8 cellular contexts compared by ENCODE assay signal in the genomic region with DNA sequence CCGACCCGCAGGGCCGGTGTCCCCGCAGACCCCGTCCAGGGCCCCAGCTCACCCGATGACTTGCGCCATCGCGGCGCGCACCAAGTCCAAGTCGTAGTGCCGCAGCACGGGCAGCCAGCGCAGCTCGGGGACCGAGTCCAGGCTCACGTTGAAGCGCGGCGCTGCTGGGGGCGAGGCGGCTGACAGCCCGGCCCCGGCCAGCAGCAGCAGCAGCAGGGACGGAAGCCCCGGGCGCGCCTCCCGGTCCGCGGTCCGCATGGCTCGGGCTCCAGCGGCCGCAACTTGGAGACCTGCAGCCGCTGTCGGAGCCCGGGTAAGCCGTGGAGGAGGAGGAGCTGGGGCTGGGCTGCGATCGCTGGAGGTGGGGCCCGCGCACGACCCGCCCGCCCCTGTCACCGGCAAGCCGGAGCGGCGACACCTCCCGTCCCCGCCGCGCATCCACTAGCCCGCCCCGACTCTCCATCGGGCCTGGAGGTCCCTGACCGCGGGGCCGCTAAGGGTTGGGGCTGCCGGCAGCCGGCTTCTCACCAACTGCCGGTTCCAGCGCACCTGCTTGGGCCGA. TPM values are rescaled to one million over a fixed set of nuclear protein-coding genes. Genes with fewer than 3 reads are reported as not detected.
DNase-seq lines count a peak whose midpoint lies in the region; ATAC-seq and TF ChIP-seq lines count a peak whose summit lies in the region.

TSS of gene NAAA (minus strand) at position 322 of the 562 bp plus-strand sequence. CDS start at position 258, 64 bp downstream.

- H3K4me1 ChIP-seq in A673 (ENCODE audit: insufficient read depth, low read length, poor library complexity, severe bottlenecking): no peaks in the 10 kb centered on the region
- peaks cover 10% of the 10 kb centered on the region for H3K4me1 ChIP-seq in lower lobe of right lung

- peaks cover 12% of the 10 kb centered on the region for H3K36me3 Mint-ChIP-seq in activated CD4-positive, alpha-beta memory T cell treated with anti-CD3 and anti-CD28 coated beads for 36 hours

- POLR2A ChIA-PET in A673 (lab: Charles Lee; ENCODE audit: low non-redundant PET): interaction anchor here (0.6 kb wide), 1 partner anchor 27 kb away, joined by 3 read pairs; no protein-coding TSS in a partner anchor
- POLR2A ChIA-PET in activated CD4-positive, alpha-beta memory T cell treated with anti-CD3 and anti-CD28 coated beads for 36 hours (lab: Charles Lee): interaction anchor here (0.7 to 2.2 kb wide), 10 partner anchors 9 to 217 kb away, joined by 3 to 6 read pairs (median 4); partner anchors contain the start of genes NUP54, SDAD1 and USO1

- peak; percentile 41 for DNase-seq in A673 (ENCODE audit: low spot score)
- DNase-seq in NCI-H345 treated with DMSO at 0.1 percent for 48 hours (lab: John Stamatoyannopoulos, UW; ENCODE audit: unreplicated experiment): peak; percentile 18
- DNase-seq in activated CD4-positive, alpha-beta memory T cell treated with anti-CD3 and anti-CD28 coated beads for 36 hours: peak; percentile 91
- DNase-seq in dorsolateral prefrontal cortex: peak; percentile 51 to 90 (median 75)
- peak; percentile 79 for DNase-seq in lower lobe of right lung
- peak; percentile 55 to 66 (median 61) for DNase-seq in stimulated activated CD4-positive, alpha-beta T cell treated with anti-CD3 and anti-CD28 coated beads, TNF-alpha, amount 100 ng/mL, for 4 hours (ENCODE audit: low read depth in 3 of 3)

- H3K27ac ChIP-seq in A673 (ENCODE audit: low read depth, low read length, poor library complexity, severe bottlenecking) (peak within 1 kb of the TSS; percentile 40), dorsolateral prefrontal cortex (peak within 1 kb of the TSS in 53 of 59 donors; percentile 21 to 86 (median 70)), lower lobe of right lung (peak within 1 kb of the TSS; percentile 88)

- H3K27ac Mint-ChIP-seq in activated CD4-positive, alpha-beta memory T cell treated with anti-CD3 and anti-CD28 coated beads for 36 hours: peak within 1 kb of the TSS; percentile 93

- TF ChIP-seq CTCF in A673 (conservative IDR thresholded peaks at IDR 0.05; ENCODE audit: low read depth, low read length): no peak
- TF ChIP-seq CTCF in dorsolateral prefrontal cortex (IDR thresholded peaks at IDR 0.05 in 54 of 56, conservative IDR thresholded peaks at IDR 0.05 in 2 of 56; ENCODE audit: low read depth in 1 of 56, partially characterized antibody in 56 of 56): peak in 30 of 56 donors; percentile 14 to 72 (median 40)
- TF ChIP-seq CTCF in lower lobe of right lung (IDR thresholded peaks at IDR 0.05): no peak

- no peaks in the 10 kb centered on the region for H3K36me3 ChIP-seq in A673 (ENCODE audit: insufficient read depth, low read length, poor library complexity, severe bottlenecking)
- no peaks in the 10 kb centered on the region for H3K36me3 ChIP-seq in lower lobe of right lung

- H3K4me3 Mint-ChIP-seq in activated CD4-positive, alpha-beta memory T cell treated with anti-CD3 and anti-CD28 coated beads for 36 hours: peak within 1 kb of the TSS; percentile 96

- H3K4me1 Mint-ChIP-seq in activated CD4-positive, alpha-beta memory T cell treated with anti-CD3 and anti-CD28 coated beads for 36 hours (ENCODE audit: low read depth): peaks cover 20% of the 10 kb centered on the region

- H3K4me3 ChIP-seq in A673 (ENCODE audit: low read depth, low read length, poor library complexity, severe bottlenecking) (peak within 1 kb of the TSS; percentile 59), dorsolateral prefrontal cortex (peak within 1 kb of the TSS; percentile 55 to 95 (median 84)), lower lobe of right lung (peak within 1 kb of the TSS; percentile 95)

- no peaks in the 10 kb centered on the region for H3K9me3 ChIP-seq in A673 (ENCODE audit: low read depth, low read length, poor library complexity, severe bottlenecking)
- H3K9me3 ChIP-seq in lower lobe of right lung: no peaks in the 10 kb centered on the region

- H3K9me3 Mint-ChIP-seq in activated CD4-positive, alpha-beta memory T cell treated with anti-CD3 and anti-CD28 coated beads for 36 hours: no peaks in the 10 kb centered on the region

- CTCF ChIA-PET in A673 (lab: Charles Lee): no interaction called here
- CTCF ChIA-PET in activated CD4-positive, alpha-beta memory T cell treated with anti-CD3 and anti-CD28 coated beads for 36 hours (lab: Charles Lee): interaction anchor here (0.7 to 2.9 kb wide), 7 partner anchors 12 to 126 kb away, joined by 3 to 33 read pairs (median 3); partner anchors contain the start of gene SDAD1

- H3K27me3 ChIP-seq in A673 (replicated peaks; ENCODE audit: insufficient read depth, low read depth, low read length, poor library complexity): no peaks in the 10 kb centered on the region
- H3K27me3 ChIP-seq in dorsolateral prefrontal cortex: no peaks in the 10 kb centered on the region
- H3K27me3 ChIP-seq in lower lobe of right lung (ENCODE audit: low read depth): no peaks in the 10 kb centered on the region

- intact Hi-C loops in A673 (cut with micrococcal nuclease; ENCODE audit: unreplicated experiment) (no loop called here), dorsolateral prefrontal cortex (cut with DNase I) (no loop called here), lower lobe of right lung (cut with DNase I) (no loop called here)
- intact Hi-C loops in activated CD4-positive, alpha-beta memory T cell treated with anti-CD3 and anti-CD28 coated beads for 36 hours (cut with micrococcal nuclease): loop anchor here (1.0 to 2.0 kb wide), 5 partner anchors 24 to 426 kb away; partner anchors contain the start of genes NUP54, RCHY1, SDAD1 and THAP6

- BruUV-seq in A673 (replicated peaks; lab: Mats Ljungman, UMichigan): no TSS peak

- H3K27me3 Mint-ChIP-seq in activated CD4-positive, alpha-beta memory T cell treated with anti-CD3 and anti-CD28 coated beads for 36 hours: no peaks in the 10 kb centered on the region

- ATAC-seq in GM18511 (IDR thresholded peaks at IDR 0.05; ENCODE audit: unreplicated experiment): peak; percentile 79
- ATAC-seq in HG03025 (IDR thresholded peaks at IDR 0.05; ENCODE audit: low FRiP score, unreplicated experiment): peak; percentile 79
- ATAC-seq in lower lobe of right lung: peak; percentile 93 to 97

RNA-seq across cellular contexts. Expression of gene NAAA, which starts in this region (rescaled TPM):
- 4.7 and 5.3 TPM in 2 replicates for total RNA-seq in A673 (2021)
- 10 to 100 TPM; 31.7 to 32.2 TPM for total RNA-seq in activated CD4-positive, alpha-beta memory T cell treated with anti-CD3 and anti-CD28 coated beads for 36 hours
- 10 to 100 TPM; 15.3 to 37.5 (median 26.1) TPM for total RNA-seq in dorsolateral prefrontal cortex
- total RNA-seq in lower lobe of right lung: 26.4 TPM

Comparison
In these comparisons a context has a peak if more than half of its experiments do, and no peak if none do; other contexts are left out.
1. Peak in every context shown above with its lines: DNase-seq, ATAC-seq, H3K4me3 ChIP-seq and H3K27ac ChIP-seq.
2. DNase-seq: peak in every context shown above with its lines; median percentile 91 in activated CD4-positive, alpha-beta memory T cell treated with anti-CD3 and anti-CD28 coated beads for 36 hours; 79 in lower lobe of right lung; 75 in dorsolateral prefrontal cortex; 61 in stimulated activated CD4-positive, alpha-beta T cell treated with anti-CD3 and anti-CD28 coated beads, TNF-alpha, amount 100 ng/mL, for 4 hours; 41 in A673; 18 in NCI-H345 treated with DMSO at 0.1 percent for 48 hours.
3. CTCF ChIP-seq: peak in dorsolateral prefrontal cortex (30 of 56); none in A673 (single experiment) and lower lobe of right lung (single experiment).